ENCODE assay signal across 8 cellular contexts in genomic region chr2:239293450-239294430, GRCh38.
DNase-seq lines count a peak whose midpoint lies in the region; ATAC-seq and TF ChIP-seq lines count a peak whose summit lies in the region.

No MANE protein-coding gene starts in this region.

- H3K27ac Mint-ChIP-seq in CD8-positive, alpha-beta T cell: peak overlapping the region; percentile 95
- H3K27ac Mint-ChIP-seq in activated CD8-positive, alpha-beta T cell treated with anti-CD3 and anti-CD28 coated beads, Interleukin-2, amount 10 ng/mL, durations not matched to agents 7 days and 5 days: peak overlapping the region; percentile 72

- no peak for TF ChIP-seq CTCF in CD8-positive, alpha-beta T cell (IDR thresholded peaks at IDR 0.05)

- no peak overlapping the region for H3K4me3 ChIP-seq in CD8-positive, alpha-beta T cell (ENCODE audit: low read depth, low read length)
- H3K4me3 ChIP-seq in stomach smooth muscle (ENCODE audit: low read length in 2 of 2): peak overlapping the region in 1 of 2 donors; percentile 22

- peak overlapping the region; percentile 70 for H3K4me3 Mint-ChIP-seq in CD8-positive, alpha-beta T cell
- peak overlapping the region; percentile 68 for H3K4me3 Mint-ChIP-seq in activated CD8-positive, alpha-beta T cell treated with anti-CD3 and anti-CD28 coated beads, Interleukin-2, amount 10 ng/mL, durations not matched to agents 7 days and 5 days

- H3K9me3 ChIP-seq in CD8-positive, alpha-beta T cell (ENCODE audit: low read length): no peaks in the 10 kb centered on the region
- no peaks in the 10 kb centered on the region for H3K9me3 ChIP-seq in stomach smooth muscle (ENCODE audit: control insufficient read depth in 2 of 2, low read length in 2 of 2)

- no peak overlapping the region for H3K9ac ChIP-seq in stomach smooth muscle (ENCODE audit: low read length in 2 of 2)

- H3K27ac ChIP-seq in CD8-positive, alpha-beta T cell (ENCODE audit: low read depth, low read length): no peak overlapping the region
- peak overlapping the region; percentile 83 for H3K27ac ChIP-seq in stomach smooth muscle (ENCODE audit: low read length)

- H3K36me3 Mint-ChIP-seq in CD8-positive, alpha-beta T cell: no peaks in the 10 kb centered on the region
- peaks cover 12% of the 10 kb centered on the region for H3K36me3 Mint-ChIP-seq in activated CD8-positive, alpha-beta T cell treated with anti-CD3 and anti-CD28 coated beads, Interleukin-2, amount 10 ng/mL, durations not matched to agents 7 days and 5 days (ENCODE audit: low read depth)

- peaks cover 76% of the 10 kb centered on the region for H3K4me1 Mint-ChIP-seq in CD8-positive, alpha-beta T cell (ENCODE audit: low read depth)
- H3K4me1 Mint-ChIP-seq in activated CD8-positive, alpha-beta T cell treated with anti-CD3 and anti-CD28 coated beads, Interleukin-2, amount 10 ng/mL, durations not matched to agents 7 days and 5 days (ENCODE audit: low read depth): peaks cover 75% of the 10 kb centered on the region

- no peaks in the 10 kb centered on the region for H3K36me3 ChIP-seq in CD8-positive, alpha-beta T cell (ENCODE audit: insufficient read depth, low read length)
- H3K36me3 ChIP-seq in stomach smooth muscle (ENCODE audit: control insufficient read depth in 2 of 2, insufficient read depth in 2 of 2, low read length in 2 of 2): no peaks in the 10 kb centered on the region

- ATAC-seq in CD8-positive, alpha-beta T cell: peak; percentile 33
- ATAC-seq in HG02759 (IDR thresholded peaks at IDR 0.05; ENCODE audit: unreplicated experiment) (peak; percentile 61), left colon (peak; percentile 15)
- ATAC-seq in activated CD8-positive, alpha-beta T cell treated with anti-CD3 and anti-CD28 coated beads, Interleukin-2, amount 10 ng/mL, durations not matched to agents 7 days and 5 days: peak; percentile 22

- H3K4me1 ChIP-seq in CD8-positive, alpha-beta T cell (ENCODE audit: insufficient read depth, low read length): peaks cover 72% of the 10 kb centered on the region
- H3K4me1 ChIP-seq in stomach smooth muscle (ENCODE audit: control insufficient read depth, insufficient read depth, low read length): peaks cover 89% of the 10 kb centered on the region

- no peaks in the 10 kb centered on the region for H3K9me3 Mint-ChIP-seq in CD8-positive, alpha-beta T cell
- H3K9me3 Mint-ChIP-seq in activated CD8-positive, alpha-beta T cell treated with anti-CD3 and anti-CD28 coated beads, Interleukin-2, amount 10 ng/mL, durations not matched to agents 7 days and 5 days (ENCODE audit: insufficient read depth): no peaks in the 10 kb centered on the region

- CTCF ChIA-PET in CD8-positive, alpha-beta T cell (lab: Charles Lee): interaction anchor here (0.7 to 3.7 kb wide), 8 partner anchors 15 to 99 kb away, joined by 3 to 26 read pairs (median 3); no protein-coding TSS in a partner anchor
- CTCF ChIA-PET in activated CD8-positive, alpha-beta T cell treated with anti-CD3 and anti-CD28 coated beads, Interleukin-2, amount 10 ng/mL, durations not matched to agents 7 days and 5 days (lab: Charles Lee): interaction anchor here (0.8 to 4.2 kb wide), 9 partner anchors 8 to 76 kb away, joined by 3 to 37 read pairs (median 9); no protein-coding TSS in a partner anchor

- POLR2A ChIA-PET in CD8-positive, alpha-beta T cell (lab: Charles Lee): interaction anchor here (0.6 to 2.6 kb wide), 9 partner anchors 8 to 105 kb away, joined by 3 to 13 read pairs (median 4); no protein-coding TSS in a partner anchor
- POLR2A ChIA-PET in activated CD8-positive, alpha-beta T cell treated with anti-CD3 and anti-CD28 coated beads, Interleukin-2, amount 10 ng/mL, durations not matched to agents 7 days and 5 days (lab: Charles Lee): interaction anchor here (1.2 to 3.1 kb wide), 7 partner anchors 17 to 107 kb away, joined by 3 to 19 read pairs (median 6); partner anchors contain the start of gene HDAC4

- H3K27me3 Mint-ChIP-seq in CD8-positive, alpha-beta T cell (ENCODE audit: low read depth): no peaks in the 10 kb centered on the region
- H3K27me3 Mint-ChIP-seq in activated CD8-positive, alpha-beta T cell treated with anti-CD3 and anti-CD28 coated beads, Interleukin-2, amount 10 ng/mL, durations not matched to agents 7 days and 5 days (ENCODE audit: low read depth): no peaks in the 10 kb centered on the region

- H3K27me3 ChIP-seq in CD8-positive, alpha-beta T cell (ENCODE audit: insufficient read depth, low read length): no peaks in the 10 kb centered on the region
- H3K27me3 ChIP-seq in stomach smooth muscle (ENCODE audit: control insufficient read depth in 1 of 2, insufficient read depth in 2 of 2, low read length in 2 of 2): no peaks in the 10 kb centered on the region

- peak in 4 of 7 experiments; percentile 43 to 73 (median 63) for DNase-seq in CD8-positive, alpha-beta T cell
- DNase-seq in activated CD8-positive, alpha-beta T cell treated with anti-CD3 and anti-CD28 coated beads, Interleukin-2, amount 10 ng/mL, durations not matched to agents 7 days and 5 days: peak; percentile 56
- peak; percentile 16 to 40 for DNase-seq in left colon
- no peak for DNase-seq in NCI-H146 treated with DMSO at 0.1 percent for 48 hours (lab: John Stamatoyannopoulos, UW; ENCODE audit: unreplicated experiment)
- DNase-seq in cerebellum (ENCODE audit: low spot score): no peak
- no peak for DNase-seq in superior temporal gyrus (ENCODE audit: extremely low spot score)

- intact Hi-C loops in CD8-positive, alpha-beta T cell (cut with DNase I, micrococcal nuclease): no loop called here
- intact Hi-C loops in left colon (cut with DNase I, micrococcal nuclease): no loop called here

Comparison
In these comparisons a context has a peak if more than half of its experiments do, and no peak if none do; other contexts are left out.
1. DNase-seq: peak in CD8-positive, alpha-beta T cell (4 of 7), activated CD8-positive, alpha-beta T cell treated with anti-CD3 and anti-CD28 coated beads, Interleukin-2, amount 10 ng/mL, durations not matched to agents 7 days and 5 days (single experiment) and left colon (2 of 2); none in NCI-H146 treated with DMSO at 0.1 percent for 48 hours (single experiment), cerebellum (single experiment) and superior temporal gyrus (single experiment).
2. Peak in every context shown above with its lines, with median percentiles within 50 percentile points of each other: ATAC-seq.